In genomic region chr1:182570611-182570970, GRCh38 we compare ENCODE assay signal across 27 cellular contexts. TPM values are rescaled to one million over a fixed set of nuclear protein-coding genes. Genes with fewer than 3 reads are reported as not detected.
DNase-seq lines count a peak whose midpoint lies in the region; ATAC-seq, FAIRE-seq and TF ChIP-seq lines count a peak whose summit lies in the region.
"Had no signal": no experiment of that assay in that cellular context is flagged by ENCODE, and none has a peak within 500 bp of the region (broad histone marks: within the 10 kb centered on the region; RNA-seq: fewer than 3 reads in every experiment).

No MANE protein-coding gene starts in this region.

- peak; percentile 19 for DNase-seq in GM20000 (ENCODE audit: low spot score)
- DNase-seq in K562 (ENCODE audit: extremely low read depth in 1 of 4, low spot score in 3 of 4): no peak
- peak; percentile 28 for DNase-seq in left kidney (ENCODE audit: low read depth, low spot score)
- DNase-seq in putamen (ENCODE audit: low spot score): no peak
- DNase-seq in SKM-1 treated with dmso at 0.1 percent for 144 hours (lab: John Stamatoyannopoulos, UW; ENCODE audit: unreplicated experiment): no peak
- no peak for DNase-seq in stimulated activated naive CD4-positive, alpha-beta T cell treated with Interleukin-2 at 50 U/mL for 16 hours (lab: John Stamatoyannopoulos, UW)
- DNase-seq in islet precursor cell: no peak
- DNase-seq: activated CD4-positive, alpha-beta memory T cell treated with anti-CD3 and anti-CD28 coated beads, Interleukin-2, amount 10 ng/mL, durations not matched to agents 7 days and 5 days; activated CD4-positive, CD25-positive, alpha-beta regulatory T cell treated with anti-CD3 and anti-CD28 coated beads, Interleukin-2, amount 50 U/mL, for 72 hours; activated naive CD8-positive, alpha-beta T cell treated with anti-CD3 and anti-CD28 coated beads for 36 hours; aorta; BE2C; effector memory CD4-positive, alpha-beta T cell; foreskin keratinocyte; left ventricle myocardium inferior; NCI-H1092; NCI-H2029; NCI-H69; RPMI8226; transverse colon had no signal

- H4K20me1 ChIP-seq in BLaER1 treated with 17β-estradiol and CSF1 and Interleukin-3, amounts not matched to agents 10 nM and 100 nM: no peaks in the 10 kb centered on the region
- no peaks in the 10 kb centered on the region for H4K20me1 ChIP-seq in K562 (replicated peaks; ENCODE audit: control insufficient read depth, insufficient read depth, low read length)

- peak overlapping the region; percentile 40 to 89 (median 63) for H3K4me2 ChIP-seq in BLaER1 treated with 17β-estradiol and CSF1 and Interleukin-3, amounts not matched to agents 10 nM and 100 nM
- no peak overlapping the region for H3K4me2 ChIP-seq in K562 (ENCODE audit: insufficient read depth, low read length)

- peak; percentile 32 for FAIRE-seq in K562 (lab: Jason Lieb, UNC)
- FAIRE-seq: A204.1, H54 had no signal

- no peak for TF ChIP-seq POLR2A in K562 (conservative IDR thresholded peaks at IDR 0.05)

- H3K9ac ChIP-seq in BLaER1 treated with 17β-estradiol and CSF1 and Interleukin-3, amounts not matched to agents 10 nM and 100 nM: peak overlapping the region in 3 of 11 experiments; percentile 2 to 36 (median 32); a peak in 2 of 22 replicates
- no peak overlapping the region for H3K9ac ChIP-seq in K562 (ENCODE audit: insufficient read depth in 1 of 2, low read depth in 2 of 2, low read length in 2 of 2)

- H3K36me3 ChIP-seq in BLaER1 treated with 17β-estradiol and CSF1 and Interleukin-3, amounts not matched to agents 10 nM and 100 nM: peaks cover 16 to 29% (median 17%) of the 10 kb centered on the region in 11 experiments
- H3K36me3 ChIP-seq in K562 (ENCODE audit: control insufficient read depth, insufficient read depth, low read length): peaks cover 7% of the 10 kb centered on the region; the same call in 2 of the 3 replicates
- H3K36me3 ChIP-seq: BE2C, cardiac muscle cell had no signal

- TF ChIP-seq CTCF in GM20000 (IDR thresholded peaks at IDR 0.05; ENCODE audit: extremely low read depth, missing control alignments): no peak
- TF ChIP-seq CTCF in K562 (IDR thresholded peaks at IDR 0.05 in 2 of 3, conservative IDR thresholded peaks at IDR 0.05 in 1 of 3; ENCODE audit: insufficient read depth in 2 of 3, low read depth in 1 of 3, low read length in 3 of 3): no peak

- H3K9me1 ChIP-seq in K562 (ENCODE audit: control insufficient read depth, insufficient read depth, low read length): no peaks in the 10 kb centered on the region

- H3K9me3 ChIP-seq in BLaER1 treated with 17β-estradiol and CSF1 and Interleukin-3, amounts not matched to agents 10 nM and 100 nM (replicated peaks in 1 of 11): peaks cover 0 to 14% (median 7%) of the 10 kb centered on the region in 11 experiments; a peak in 12 of 22 replicates
- no peaks in the 10 kb centered on the region for H3K9me3 ChIP-seq in K562 (replicated peaks; ENCODE audit: control insufficient read depth, insufficient read depth, low read depth, low read length)
- H3K9me3 ChIP-seq: BE2C, left ventricle myocardium inferior, SJSA1, transverse colon had no signal

- peak overlapping the region; percentile 77 for H2AFZ ChIP-seq in K562 (ENCODE audit: low read depth, low read length)

- H3K27me3 ChIP-seq in BLaER1 treated with 17β-estradiol and CSF1 and Interleukin-3, amounts not matched to agents 10 nM and 100 nM: no peaks in the 10 kb centered on the region
- H3K27me3 ChIP-seq in K562 (ENCODE audit: control insufficient read depth in 2 of 2, insufficient read depth in 2 of 2, low read length in 2 of 2): peaks cover 0 to 3% of the 10 kb centered on the region in 2 experiments; a peak in 2 of 5 replicates
- H3K27me3 ChIP-seq: cardiac muscle cell, esophagus muscularis mucosa, foreskin keratinocyte, SJSA1, transverse colon had no signal

- no peak overlapping the region for H3K4me3 ChIP-seq in BLaER1 treated with 17β-estradiol and CSF1 and Interleukin-3, amounts not matched to agents 10 nM and 100 nM
- H3K4me3 ChIP-seq in K562: no peak overlapping the region
- H3K4me3 ChIP-seq: cardiac muscle cell, coronary artery, esophagus muscularis mucosa, left ventricle myocardium inferior, SJSA1, transverse colon had no signal

- CTCF ChIA-PET in K562 (lab: Yijun Ruan, JAX; ENCODE audit: low intra/inter-chr PET ratio): no interaction called here

- WGBS in K562 (ENCODE audit: insufficient coverage, low coverage, missing lambda C conversion rate): 44% methylated on average over 2 of the region's 2 CpGs

- TF ChIP-seq RAD21 in K562 (CRISPR knock-in tag; conservative IDR thresholded peaks at IDR 0.05 in 1 of 2, IDR thresholded peaks at IDR 0.05 in 1 of 2): no peak

- TF ChIP-seq EP300 in K562 (IDR thresholded peaks at IDR 0.05; ENCODE audit: low read length): no peak

- no TSS peak for BruUV-seq in K562 (replicated peaks; lab: Mats Ljungman, UMichigan)

- intact Hi-C loops in K562 (cut with micrococcal nuclease): no loop called here

- peak overlapping the region in 10 of 11 experiments; percentile 5 to 74 (median 53); a peak in 18 of 22 replicates for H3K27ac ChIP-seq in BLaER1 treated with 17β-estradiol and CSF1 and Interleukin-3, amounts not matched to agents 10 nM and 100 nM
- H3K27ac ChIP-seq in K562 (ENCODE audit: extremely low read depth, low read depth, low read length): no peak overlapping the region
- H3K27ac ChIP-seq: cardiac muscle cell, coronary artery, esophagus muscularis mucosa, foreskin keratinocyte, left ventricle myocardium inferior, SJSA1, transverse colon had no signal

- peaks cover 24 to 36% (median 28%) of the 10 kb centered on the region in 10 experiments for H3K4me1 ChIP-seq in BLaER1 treated with 17β-estradiol and CSF1 and Interleukin-3, amounts not matched to agents 10 nM and 100 nM
- H3K4me1 ChIP-seq in K562 (replicated peaks in 1 of 2; ENCODE audit: control insufficient read depth in 2 of 2, insufficient read depth in 2 of 2, low read length in 2 of 2): peaks cover 0 to 4% of the 10 kb centered on the region in 2 experiments; a peak in 2 of 5 replicates
- H3K4me1 ChIP-seq: BE2C, esophagus muscularis mucosa, foreskin keratinocyte, SJSA1 had no signal

- ATAC-seq in K562: no peak; the same call in 2 of the 3 replicates
- ATAC-seq: foreskin keratinocyte had no signal

- no peaks in the 10 kb centered on the region for H3K79me2 ChIP-seq in K562 (ENCODE audit: control insufficient read depth, insufficient read depth, low read length)

- in situ Hi-C loops in K562 (cut with MboI): no loop called here

- POLR2A ChIA-PET in K562 (lab: Yijun Ruan, JAX): no interaction called here

TF ChIP-seq in K562, 482 proteins besides CTCF, POLR2A, EP300 and RAD21 (continues in another document):
- TF ChIP-seq ZFX (CRISPR knock-in tag; IDR thresholded peaks at IDR 0.05): no peak
- no peak for TF ChIP-seq TRIM24 (IDR thresholded peaks at IDR 0.05)
- no peak for TF ChIP-seq PTTG1 (tag; IDR thresholded peaks at IDR 0.05; ENCODE audit: low read depth)
- TF ChIP-seq RBM39 (optimal IDR thresholded peaks at IDR 0.05; ENCODE audit: low read depth, low read length): no peak
- TF ChIP-seq MYC (IDR thresholded peaks at IDR 0.05; ENCODE audit: low read depth, low read length): no peak
- no peak for TF ChIP-seq MYC (CRISPR knock-in tag; IDR thresholded peaks at IDR 0.05; ENCODE audit: borderline replicate concordance, low read depth)

RNA-seq across cellular contexts. Expression of gene RNASEL, which starts 18.5 kb away (rescaled TPM):
- 7.7 and 12.7 TPM in 2 replicates for total RNA-seq in K562 (2011; cell fraction: chromatin; rRNA removed; ENCODE audit: low replicate concordance)
- total RNA-seq in K562 (2011; cell fraction: nucleolus; rRNA removed): 5.3 and 5.8 TPM in 2 replicates
- 10.9 and 15.1 TPM in 2 replicates for total RNA-seq in K562 (2011; cell fraction: nucleoplasm; rRNA removed)
- total RNA-seq in K562 (2014; rRNA removed): 5.4 and 6.2 TPM in 2 replicates
- 8.6 and 8.7 TPM in 2 replicates for total RNA-seq in K562 (2014; rRNA removed; fragmentation: Illumina TruSeq; extraction: Trizol)
- 8.4 and 9.1 TPM in 2 replicates for total RNA-seq in K562 (2015; rRNA removed; fragmentation: Illumina TruSeq; extraction: Trizol)
- total RNA-seq in K562 (2021): 5.4 and 5.7 TPM in 2 replicates
- polyA plus RNA-seq in K562 (2011; rRNA removed): 4.2 and 8.6 TPM in 2 replicates
- 2.0 and 2.2 TPM in 2 replicates for polyA plus RNA-seq in K562 (2011; cell fraction: cytosol; rRNA removed)
- 5.7 and 8.2 TPM in 2 replicates for polyA plus RNA-seq in K562 (2011; cell fraction: nucleus; rRNA removed)
- 6.4 and 9.3 TPM in 2 replicates for polyA plus RNA-seq in K562 (2012)
- polyA plus RNA-seq in K562 (2014; fragmentation: Illumina TruSeq; extraction: Trizol): 6.2 and 7.2 TPM in 2 replicates
- 10 to 100 TPM in 1 of 2 experiments, 1 to 10 TPM in 1; 4.3 to 11.1 TPM for polyA plus RNA-seq in K562 (2014; fragmentation: Nextera tagmentation; extraction: Ambion mirVana)
- 5.1 and 5.6 TPM in 2 replicates for polyA plus RNA-seq in K562 (2014; rRNA removed)
- polyA minus RNA-seq in K562 (2011; rRNA and poly(A)+ RNA removed): 8.0 and 12.0 TPM in 2 replicates
- polyA minus RNA-seq in K562 (2011; cell fraction: cytosol; rRNA and poly(A)+ RNA removed): 1.3 and 3.3 TPM in 2 replicates
- 4.3 and 5.2 TPM in 2 replicates for polyA minus RNA-seq in K562 (2011; cell fraction: nucleus; rRNA and poly(A)+ RNA removed)

RNA-seq across cellular contexts. Expression of gene RGS16, which starts 33.6 kb away (rescaled TPM):
- 0.32 and 0.42 TPM in 2 replicates for total RNA-seq in K562 (2011; cell fraction: chromatin; rRNA removed; ENCODE audit: low replicate concordance)
- 0.13 and 0.17 TPM in 2 replicates for total RNA-seq in K562 (2011; cell fraction: nucleolus; rRNA removed)
- total RNA-seq in K562 (2011; cell fraction: nucleoplasm; rRNA removed): not detected in 2 replicates
- total RNA-seq in K562 (2014; rRNA removed) (0.37 and 0.50 TPM in 2 replicates), K562 (2014; rRNA removed; fragmentation: Illumina TruSeq; extraction: Trizol) (0.26 and 0.36 TPM in 2 replicates), K562 (2015; rRNA removed; fragmentation: Illumina TruSeq; extraction: Trizol) (0.15 and 0.29 TPM in 2 replicates), K562 (2021) (0.38 and 0.55 TPM in 2 replicates)
- polyA plus RNA-seq in K562 (2011; rRNA removed) (0.09 and 0.20 TPM in 2 replicates), K562 (2014; fragmentation: Illumina TruSeq; extraction: Trizol) (0.52 and 0.62 TPM in 2 replicates), K562 (2014; fragmentation: Nextera tagmentation; extraction: Ambion mirVana) (under 1 TPM; 0.07 to 0.21 TPM), K562 (2014; rRNA removed) (0.53 and 0.66 TPM in 2 replicates)
- polyA plus RNA-seq in K562 (2011; cell fraction: cytosol; rRNA removed): 0.13 and 0.34 TPM in 2 replicates
- 0.06 and 0.31 TPM in 2 replicates for polyA plus RNA-seq in K562 (2011; cell fraction: nucleus; rRNA removed)
- 0.40 and 1.7 TPM in 2 replicates for polyA plus RNA-seq in K562 (2012)
- polyA minus RNA-seq in K562 (2011; rRNA and poly(A)+ RNA removed): 0.32 TPM in 1 of 2 replicates, not detected in the other
- not detected in 2 replicates for polyA minus RNA-seq in K562 (2011; cell fraction: cytosol; rRNA and poly(A)+ RNA removed)
- polyA minus RNA-seq in K562 (2011; cell fraction: nucleus; rRNA and poly(A)+ RNA removed): 0.11 and 0.40 TPM in 2 replicates

Comparison
In these comparisons a context has a peak if more than half of its experiments do, and no peak if none do; other contexts are left out.
1. DNase-seq: peak in GM20000 (single experiment) and left kidney (single experiment); none in K562 (0 of 4), putamen (single experiment), SKM-1 treated with dmso at 0.1 percent for 144 hours (single experiment), stimulated activated naive CD4-positive, alpha-beta T cell treated with Interleukin-2 at 50 U/mL for 16 hours (single experiment) and islet precursor cell (single experiment).